In the genomic region with DNA sequence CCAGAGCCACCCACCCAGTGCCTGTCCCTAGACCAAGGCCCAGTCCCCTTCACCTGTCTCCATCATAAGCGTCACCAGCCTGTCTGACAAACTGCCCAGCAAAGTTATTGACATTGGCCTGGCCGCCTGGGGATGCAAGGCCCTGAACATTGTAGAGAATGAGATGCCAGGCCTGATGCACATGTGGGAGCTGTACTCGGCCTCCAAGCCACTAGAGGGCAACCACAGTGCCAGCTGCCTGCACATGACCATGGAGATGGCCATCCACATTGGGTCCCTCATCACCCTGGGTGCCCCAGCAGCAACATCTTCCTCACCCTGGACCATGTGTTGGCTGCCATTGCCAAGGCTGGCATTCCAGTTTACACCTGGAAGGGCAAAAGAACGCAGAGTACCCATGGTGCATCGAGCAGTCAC, we compare ENCODE assay signal across 9 cellular contexts.
A peak's percentile ranks its signal among the peaks of the same experiment; 100 is the strongest.
DNase-seq lines count a peak whose midpoint lies in the region; ATAC-seq, FAIRE-seq and TF ChIP-seq lines count a peak whose summit lies in the region.
"Had no signal": no experiment of that assay in that cellular context is flagged by ENCODE, and none has a peak within 500 bp of the region (broad histone marks: within the 10 kb centered on the region; RNA-seq: fewer than 3 reads in every experiment).

No MANE protein-coding gene starts in this region.

- H3K9ac ChIP-seq in HepG2 (ENCODE audit: insufficient read depth, low read depth, low read length): no peak overlapping the region

- FAIRE-seq in HepG2 (lab: Jason Lieb, UNC): no peak

- TF ChIP-seq RAD21 in HepG2 (CRISPR knock-in tag; IDR thresholded peaks at IDR 0.05): no peak

- in situ Hi-C loops in HepG2 (cut with HindIII; ENCODE audit: extremely low pct_ligation_motif_present, low pct_unique_long_range_greater_than_20kb): no loop called here

- no peaks in the 10 kb centered on the region for H4K20me1 ChIP-seq in HepG2 (ENCODE audit: insufficient read depth, low read length)
- no peaks in the 10 kb centered on the region for H4K20me1 ChIP-seq in PC-9 (ENCODE audit: insufficient read depth)

- H3K27ac ChIP-seq in HepG2 (ENCODE audit: extremely low read length, insufficient read depth, low read length) (no peak overlapping the region), right lobe of liver (no peak overlapping the region), PC-9 (peak overlapping the region; percentile 61)
- H3K27ac ChIP-seq: thoracic aorta had no signal

- H3K9me2 ChIP-seq in PC-9 (ENCODE audit: insufficient read depth): no peaks in the 10 kb centered on the region

- no peaks in the 10 kb centered on the region for H3K79me2 ChIP-seq in HepG2 (ENCODE audit: insufficient read depth, low read length)
- no peaks in the 10 kb centered on the region for H3K79me2 ChIP-seq in PC-9 (ENCODE audit: low read depth)

- no peak for DNase-seq in HepG2 (ENCODE audit: low spot score)
- DNase-seq in right lobe of liver: no peak
- DNase-seq in PC-9: no peak
- DNase-seq in epithelial cell of esophagus (ENCODE audit: low read depth): no peak
- DNase-seq in pons (ENCODE audit: low spot score): no peak
- DNase-seq in HCEC 1CT: no peak

- intact Hi-C loops in HepG2 (cut with micrococcal nuclease; ENCODE audit: unreplicated experiment) (loop anchor here (10.0 kb wide), 1 partner anchor 198 kb away; no protein-coding TSS in a partner anchor), right lobe of liver (cut with DNase I) (no loop called here), PC-9 (cut with micrococcal nuclease; ENCODE audit: unreplicated experiment) (loop anchor here (5.0 to 10.0 kb wide), 4 partner anchors 174 to 988 kb away; no protein-coding TSS in a partner anchor)

- H3K27me3 ChIP-seq in HepG2 (ENCODE audit: control insufficient read depth in 1 of 2, insufficient read depth in 2 of 2, low read length in 2 of 2) (peaks cover 0 to 24% of the 10 kb centered on the region in 2 experiments; a peak in 2 of 5 replicates), right lobe of liver (no peaks in the 10 kb centered on the region), PC-9 (ENCODE audit: insufficient read depth, low read depth) (no peaks in the 10 kb centered on the region)

- H3K9me3 ChIP-seq in HepG2 (ENCODE audit: low read length) (no peaks in the 10 kb centered on the region), right lobe of liver (no peaks in the 10 kb centered on the region), PC-9 (ENCODE audit: insufficient read depth, low read depth) (no peaks in the 10 kb centered on the region)
- H3K9me3 ChIP-seq: thoracic aorta had no signal

- WGBS in HepG2 (ENCODE audit: low lambda C conversion rate): 24% methylated on average over 3 of the region's 5 CpGs
- WGBS in right lobe of liver (ENCODE audit: insufficient coverage, low coverage, low lambda C conversion rate, missing lambda C conversion rate): 90% methylated on average over 2 of the region's 5 CpGs

- H3K4me1 ChIP-seq in HepG2 (ENCODE audit: insufficient read depth, low read length): peaks cover 24% of the 10 kb centered on the region
- H3K4me1 ChIP-seq in right lobe of liver: no peaks in the 10 kb centered on the region
- H3K4me1 ChIP-seq in PC-9 (replicated peaks; ENCODE audit: insufficient read depth): peaks cover 20% of the 10 kb centered on the region

- peak; percentile 34 for TF ChIP-seq CTCF in HepG2 (CRISPR knock-in tag; IDR thresholded peaks at IDR 0.05)
- TF ChIP-seq CTCF in right lobe of liver (IDR thresholded peaks at IDR 0.05): peak in 1 of 4 donors; percentile 13
- peak; percentile 56 for TF ChIP-seq CTCF in PC-9 (conservative IDR thresholded peaks at IDR 0.05)
- TF ChIP-seq CTCF in epithelial cell of esophagus (IDR thresholded peaks at IDR 0.05; ENCODE audit: insufficient read depth, low read depth, low read length, missing control alignments): peak; percentile 25

- CTCF ChIA-PET in HepG2 (lab: Yijun Ruan, JAX; ENCODE audit: low intra/inter-chr PET ratio, low total read pairs): no interaction called here
- CTCF ChIA-PET in PC-9 (lab: Charles Lee): no interaction called here

- TF ChIP-seq POLR2A in HepG2 (IDR thresholded peaks at IDR 0.05; ENCODE audit: insufficient read depth in 1 of 2, low read depth in 2 of 2, low read length in 2 of 2) (no peak), right lobe of liver (IDR thresholded peaks at IDR 0.05) (no peak)

- no peak overlapping the region for H3K4me3 ChIP-seq in HepG2 (replicated peaks in 1 of 3; ENCODE audit: insufficient read depth in 1 of 3, low read depth in 2 of 3, low read length in 3 of 3)
- H3K4me3 ChIP-seq in right lobe of liver: no peak overlapping the region
- H3K4me3 ChIP-seq in PC-9: no peak overlapping the region
- no peak overlapping the region for H3K4me3 ChIP-seq in epithelial cell of esophagus (ENCODE audit: low read length)
- H3K4me3 ChIP-seq: thoracic aorta had no signal

- TF ChIP-seq EP300 in HepG2 (IDR thresholded peaks at IDR 0.05; ENCODE audit: low read depth in 2 of 2, low read length in 2 of 2) (no peak), HepG2 (CRISPR knock-in tag; IDR thresholded peaks at IDR 0.05; ENCODE audit: borderline replicate concordance) (no peak)

- peaks cover 5% of the 10 kb centered on the region for H3F3A ChIP-seq in PC-9 (ENCODE audit: insufficient read depth, low read depth)

- H3K36me3 ChIP-seq in HepG2 (replicated peaks in 1 of 2; ENCODE audit: control insufficient read depth in 1 of 2, insufficient read depth in 2 of 2, low read length in 2 of 2) (no peaks in the 10 kb centered on the region), right lobe of liver (no peaks in the 10 kb centered on the region), PC-9 (ENCODE audit: low read depth) (no peaks in the 10 kb centered on the region)
- H3K36me3 ChIP-seq: thoracic aorta had no signal

- POLR2A ChIA-PET in HepG2 (lab: Yijun Ruan, JAX): no interaction called here
- POLR2A ChIA-PET in PC-9 (lab: Charles Lee; ENCODE audit: unreplicated experiment): interaction anchor here (0.6 kb wide), 1 partner anchor 891 kb away, joined by 3 read pairs; no protein-coding TSS in a partner anchor

- BruUV-seq in HepG2 (replicated peaks; lab: Mats Ljungman, UMichigan) (no TSS peak), PC-9 (replicated peaks; lab: Mats Ljungman, UMichigan) (no TSS peak)

- ATAC-seq in HepG2 (no peak), right lobe of liver (no peak), HG02623 (IDR thresholded peaks at IDR 0.05; ENCODE audit: unreplicated experiment) (no peak), HG03097 (IDR thresholded peaks at IDR 0.05; ENCODE audit: low FRiP score, unreplicated experiment) (no peak)

- H2AFZ ChIP-seq in HepG2 (ENCODE audit: low read length): no peak overlapping the region
- no peak overlapping the region for H2AFZ ChIP-seq in PC-9

- H3K4me2 ChIP-seq in HepG2 (ENCODE audit: low read depth, low read length): no peak overlapping the region
- peak overlapping the region; percentile 23 for H3K4me2 ChIP-seq in PC-9

TF ChIP-seq in HepG2, 621 proteins besides CTCF, POLR2A, EP300 and RAD21 (continues in another document):
- no peak for TF ChIP-seq SRY (CRISPR knock-in tag; IDR thresholded peaks at IDR 0.05)
- TF ChIP-seq ZZZ3 (CRISPR knock-in tag; IDR thresholded peaks at IDR 0.05; ENCODE audit: borderline replicate concordance): no peak
- TF ChIP-seq, protein P1, sequence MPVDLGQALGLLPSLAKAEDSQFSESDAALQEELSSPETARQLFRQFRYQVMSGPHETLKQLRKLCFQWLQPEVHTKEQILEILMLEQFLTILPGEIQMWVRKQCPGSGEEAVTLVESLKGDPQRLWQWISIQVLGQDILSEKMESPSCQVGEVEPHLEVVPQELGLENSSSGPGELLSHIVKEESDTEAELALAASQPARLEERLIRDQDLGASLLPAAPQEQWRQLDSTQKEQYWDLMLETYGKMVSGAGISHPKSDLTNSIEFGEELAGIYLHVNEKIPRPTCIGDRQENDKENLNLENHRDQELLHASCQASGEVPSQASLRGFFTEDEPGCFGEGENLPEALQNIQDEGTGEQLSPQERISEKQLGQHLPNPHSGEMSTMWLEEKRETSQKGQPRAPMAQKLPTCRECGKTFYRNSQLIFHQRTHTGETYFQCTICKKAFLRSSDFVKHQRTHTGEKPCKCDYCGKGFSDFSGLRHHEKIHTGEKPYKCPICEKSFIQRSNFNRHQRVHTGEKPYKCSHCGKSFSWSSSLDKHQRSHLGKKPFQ (CRISPR knock-in tag; IDR thresholded peaks at IDR 0.05; ENCODE audit: insufficient replicate concordance): no peak
- TF ChIP-seq ZNF883 (CRISPR knock-in tag; IDR thresholded peaks at IDR 0.05; ENCODE audit: not compliant biosample characterization): no peak
- no peak for TF ChIP-seq YEATS2 (CRISPR knock-in tag; IDR thresholded peaks at IDR 0.05; ENCODE audit: borderline replicate concordance)
- no peak for TF ChIP-seq FIP1L1 (IDR thresholded peaks at IDR 0.05; ENCODE audit: borderline replicate concordance, insufficient read depth, low read depth, low read length)
- no peak for TF ChIP-seq ZNF33B (CRISPR knock-in tag; IDR thresholded peaks at IDR 0.05)
- TF ChIP-seq POGZ (CRISPR knock-in tag; IDR thresholded peaks at IDR 0.05): 0 out of 2 replicates have a peak, but pooled peaks have one; percentile 32
- TF ChIP-seq, protein P2, sequence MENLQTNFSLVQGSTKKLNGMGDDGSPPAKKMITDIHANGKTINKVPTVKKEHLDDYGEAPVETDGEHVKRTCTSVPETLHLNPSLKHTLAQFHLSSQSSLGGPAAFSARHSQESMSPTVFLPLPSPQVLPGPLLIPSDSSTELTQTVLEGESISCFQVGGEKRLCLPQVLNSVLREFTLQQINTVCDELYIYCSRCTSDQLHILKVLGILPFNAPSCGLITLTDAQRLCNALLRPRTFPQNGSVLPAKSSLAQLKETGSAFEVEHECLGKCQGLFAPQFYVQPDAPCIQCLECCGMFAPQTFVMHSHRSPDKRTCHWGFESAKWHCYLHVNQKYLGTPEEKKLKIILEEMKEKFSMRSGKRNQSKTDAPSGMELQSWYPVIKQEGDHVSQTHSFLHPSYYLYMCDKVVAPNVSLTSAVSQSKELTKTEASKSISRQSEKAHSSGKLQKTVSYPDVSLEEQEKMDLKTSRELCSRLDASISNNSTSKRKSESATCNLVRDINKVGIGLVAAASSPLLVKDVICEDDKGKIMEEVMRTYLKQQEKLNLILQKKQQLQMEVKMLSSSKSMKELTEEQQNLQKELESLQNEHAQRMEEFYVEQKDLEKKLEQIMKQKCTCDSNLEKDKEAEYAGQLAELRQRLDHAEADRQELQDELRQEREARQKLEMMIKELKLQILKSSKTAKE (CRISPR knock-in tag; IDR thresholded peaks at IDR 0.05; ENCODE audit: borderline replicate concordance): no peak
- 0 out of 2 replicates have a peak, but pooled peaks have one; percentile 13 for TF ChIP-seq ZNF644 (CRISPR knock-in tag; IDR thresholded peaks at IDR 0.05; ENCODE audit: low read depth)
- peak; percentile 46 for TF ChIP-seq EHMT2 (IDR thresholded peaks at IDR 0.05; ENCODE audit: borderline replicate concordance, low read depth, low read length)
- TF ChIP-seq KLF15 (CRISPR knock-in tag; IDR thresholded peaks at IDR 0.05; ENCODE audit: borderline replicate concordance): no peak
- TF ChIP-seq ZNF772 (CRISPR knock-in tag; IDR thresholded peaks at IDR 0.05): no peak

Comparison
In these comparisons a context has a peak if more than half of its experiments do, and no peak if none do; other contexts are left out.
1. intact Hi-C loops: an anchor here in HepG2 (10.0 kb wide) and PC-9 (5.0 to 10.0 kb wide); none called in right lobe of liver.